In genomic region chr3:11874707-11875106, GRCh38 we compare ENCODE assay signal across 2 cellular contexts. TPM values are rescaled to one million over a fixed set of nuclear protein-coding genes. Genes with fewer than 3 reads are reported as not detected.
DNase-seq lines count a peak whose midpoint lies in the region; ATAC-seq, FAIRE-seq and TF ChIP-seq lines count a peak whose summit lies in the region.
"Not testable (repeated sequence)": the region's sequence is repeated elsewhere in the genome, so short reads cannot be mapped to it uniquely, and the experiment has no call there.

No MANE protein-coding gene starts in this region.

- not testable (repeated sequence) for TF ChIP-seq RAD21 in A549 (conservative IDR thresholded peaks at IDR 0.05 in 1 of 2, IDR thresholded peaks at IDR 0.05 in 1 of 2)

- CTCF ChIA-PET in A549 (lab: Yijun Ruan, JAX); HEK293 (lab: Yijun Ruan, JAX): not testable (repeated sequence)

- H3K4me1 ChIP-seq in A549; HEK293 (ENCODE audit: control insufficient read depth, insufficient read depth, low read length): not testable (repeated sequence)

- POLR2A ChIA-PET in A549 (lab: Yijun Ruan, JAX); HEK293 (lab: Yijun Ruan, JAX): not testable (repeated sequence)

- not testable (repeated sequence) for H3K36me3 ChIP-seq in HEK293 (ENCODE audit: control insufficient read depth in 2 of 2, insufficient read depth in 1 of 2, low read length in 2 of 2)

- TF ChIP-seq POLR2A in A549 (IDR thresholded peaks at IDR 0.05; ENCODE audit: low read length) = not testable (repeated sequence)

- H3K27ac ChIP-seq in A549; HEK293 (ENCODE audit: extremely low read depth, low read depth, low read length): not testable (repeated sequence)

- TF ChIP-seq CTCF in A549 (IDR thresholded peaks at IDR 0.05); HEK293 (tag by site-specific recombination; IDR thresholded peaks at IDR 0.05): not testable (repeated sequence)

- FAIRE-seq in A549 (lab: Jason Lieb, UNC) = not testable (repeated sequence)

- 8% methylated on average over 1 of the region's 1 CpG for WGBS in A549 (ENCODE audit: missing lambda C conversion rate)

- not testable (repeated sequence) for H3K4me3 ChIP-seq in A549; HEK293 (ENCODE audit: low read depth, low read length)

- DNase-seq in A549 (ENCODE audit: low read depth in 1 of 2, low spot score in 1 of 2) = not testable (repeated sequence)

- TF ChIP-seq EP300 in A549 (IDR thresholded peaks at IDR 0.05) = not testable (repeated sequence)

- ATAC-seq in A549 = not testable (repeated sequence)

- not testable (repeated sequence) for H3K4me2 ChIP-seq in A549

- not testable (repeated sequence) for H3K9me3 ChIP-seq in A549; HEK293 (ENCODE audit: control insufficient read depth, insufficient read depth, low read depth, low read length)

TF ChIP-seq in A549, 52 proteins besides CTCF, POLR2A, EP300 and RAD21:
- peak; percentile 26; the same call in 1 of the 2 replicates for TF ChIP-seq ZC3H11A (IDR thresholded peaks at IDR 0.05)
TF ChIP-seq in A549: peak in this region for 1; not testable (repeated sequence) for 51.

TF ChIP-seq in HEK293, 187 proteins besides CTCF, POLR2A, EP300 and RAD21:
- peak; percentile 46 for TF ChIP-seq ZNF426 (tag by site-specific recombination; IDR thresholded peaks at IDR 0.05)
- TF ChIP-seq ZBTB11 (tag by site-specific recombination; conservative IDR thresholded peaks at IDR 0.05; ENCODE audit: low read depth) = peak; percentile 44; the same call in 1 of the 2 replicates
- 0 out of 2 replicates have a peak, but pooled peaks have one; percentile 54 for TF ChIP-seq ZNF518A (tag by site-specific recombination; conservative IDR thresholded peaks at IDR 0.05; ENCODE audit: low read depth)
- peak; percentile 31; the same call in 1 of the 2 replicates for TF ChIP-seq ZNF623 (tag by site-specific recombination; IDR thresholded peaks at IDR 0.05)
- peak; percentile 18; the same call in 1 of the 2 replicates for TF ChIP-seq ZNF140 (tag by site-specific recombination; IDR thresholded peaks at IDR 0.05)
- TF ChIP-seq ZNF555 (tag by site-specific recombination; conservative IDR thresholded peaks at IDR 0.05) = peak; percentile 20; the same call in 1 of the 2 replicates
- TF ChIP-seq ZBTB8A (tag by site-specific recombination; IDR thresholded peaks at IDR 0.05) = 0 out of 2 replicates have a peak, but pooled peaks have one; percentile 15
- peak; percentile 73; the same call in 1 of the 2 replicates for TF ChIP-seq ZNF394 (tag by site-specific recombination; IDR thresholded peaks at IDR 0.05; ENCODE audit: borderline replicate concordance)

RNA-seq across cellular contexts. Expression of gene TAMM41, which starts 28.0 kb away (rescaled TPM):
- polyA plus RNA-seq in A549 (2011; rRNA removed) (16.8 and 17.5 TPM in 2 replicates), A549 (2017; fragmentation: RNase III; extraction: RNeasy Plus Mini Kit Qiagen cat#74134 plus additional on column Dnase treatment) (14.9 to 16.1 TPM (median 16.0 TPM) in 3 replicates)
- polyA plus RNA-seq in A549 (2012; cell fraction: cytosol; rRNA removed) = 21.3 and 22.9 TPM in 2 replicates
- polyA plus RNA-seq in A549 (2012; cell fraction: nucleus; rRNA removed) = 37.1 and 56.2 TPM in 2 replicates
- 11.5 and 17.6 TPM in 2 replicates for polyA minus RNA-seq in A549 (2011; rRNA and poly(A)+ RNA removed)
